ENCODE assay signal across 8 cellular contexts in genomic region chr9:111896942-111897830, GRCh38. TPM values are rescaled to one million over a fixed set of nuclear protein-coding genes. Genes with fewer than 3 reads are reported as not detected.
DNase-seq lines count a peak whose midpoint lies in the region; ATAC-seq and TF ChIP-seq lines count a peak whose summit lies in the region.

No MANE protein-coding gene starts in this region.

- no peaks in the 10 kb centered on the region for H3K27me3 Mint-ChIP-seq in activated naive CD4-positive, alpha-beta T cell treated with anti-CD3 and anti-CD28 coated beads for 36 hours (ENCODE audit: low read depth)

- no peaks in the 10 kb centered on the region for H3K4me1 ChIP-seq in NT2/D1 (ENCODE audit: insufficient read depth, insufficient read length)
- peaks cover 3% of the 10 kb centered on the region for H3K4me1 ChIP-seq in parathyroid adenoma

- peak overlapping the region; percentile 81 for H3K4me2 ChIP-seq in parathyroid adenoma (ENCODE audit: low read length)

- peak overlapping the region; percentile 75 for H2AFZ ChIP-seq in parathyroid adenoma

- peak overlapping the region; percentile 80 for H3K27ac ChIP-seq in parathyroid adenoma

- no peak overlapping the region for H3K27ac Mint-ChIP-seq in activated naive CD4-positive, alpha-beta T cell treated with anti-CD3 and anti-CD28 coated beads for 36 hours

- TF ChIP-seq CTCF in AG09319 (IDR thresholded peaks at IDR 0.05; ENCODE audit: low read depth, low read length) (peak; percentile 21), parathyroid adenoma (IDR thresholded peaks at IDR 0.05) (peak; percentile 7)

- H3K9ac ChIP-seq in NT2/D1 (ENCODE audit: insufficient read length, low read depth) (peak overlapping the region; percentile 93), parathyroid adenoma (peak overlapping the region; percentile 76)

- H3K9me3 Mint-ChIP-seq in activated naive CD4-positive, alpha-beta T cell treated with anti-CD3 and anti-CD28 coated beads for 36 hours, result no peaks in the 10 kb centered on the region

- H3K27me3 ChIP-seq in NT2/D1 (ENCODE audit: insufficient read depth, insufficient read length), result no peaks in the 10 kb centered on the region
- no peaks in the 10 kb centered on the region for H3K27me3 ChIP-seq in parathyroid adenoma (ENCODE audit: control insufficient read depth, insufficient read depth, low read length)

- no peaks in the 10 kb centered on the region for H3K36me3 Mint-ChIP-seq in activated naive CD4-positive, alpha-beta T cell treated with anti-CD3 and anti-CD28 coated beads for 36 hours (ENCODE audit: low read depth)

- CTCF ChIA-PET in activated naive CD4-positive, alpha-beta T cell treated with anti-CD3 and anti-CD28 coated beads for 36 hours (lab: Charles Lee), result interaction anchor here (0.6 to 2.4 kb wide), 5 partner anchors 19 to 1685 kb away, joined by 3 to 19 read pairs (median 3); no protein-coding TSS in a partner anchor

- H3K4me1 Mint-ChIP-seq in activated naive CD4-positive, alpha-beta T cell treated with anti-CD3 and anti-CD28 coated beads for 36 hours (ENCODE audit: low read depth), result peaks cover 12% of the 10 kb centered on the region

- H3K79me2 ChIP-seq in parathyroid adenoma, result peaks cover 8% of the 10 kb centered on the region

- no peak overlapping the region for H3K4me3 Mint-ChIP-seq in activated naive CD4-positive, alpha-beta T cell treated with anti-CD3 and anti-CD28 coated beads for 36 hours

- ATAC-seq in GM18520 (IDR thresholded peaks at IDR 0.05; ENCODE audit: unreplicated experiment) (peak; percentile 4), HG03025 (IDR thresholded peaks at IDR 0.05; ENCODE audit: low FRiP score, unreplicated experiment) (peak; percentile 40), Right ventricle myocardium superior (ENCODE audit: poor library complexity) (peak; percentile 72)

- H3K9me3 ChIP-seq in NT2/D1 (ENCODE audit: insufficient read depth, low read length) (no peaks in the 10 kb centered on the region), parathyroid adenoma (ENCODE audit: control insufficient read depth, low read length) (no peaks in the 10 kb centered on the region)

- H3K36me3 ChIP-seq in NT2/D1 (ENCODE audit: insufficient read depth, insufficient read length, low read length), result no peaks in the 10 kb centered on the region
- H3K36me3 ChIP-seq in parathyroid adenoma (ENCODE audit: control insufficient read depth, insufficient read depth, low read length), result no peaks in the 10 kb centered on the region

- DNase-seq in AG09319 (ENCODE audit: extremely low read depth, low read depth), result no peak
- no peak for DNase-seq in NT2/D1 (ENCODE audit: low read depth, low spot score)
- DNase-seq in activated naive CD4-positive, alpha-beta T cell treated with anti-CD3 and anti-CD28 coated beads for 36 hours, result peak; percentile 48
- peak; percentile 71 for DNase-seq in Right ventricle myocardium superior
- no peak for DNase-seq in NCI-H1436 (lab: John Stamatoyannopoulos, UW)

- H3K4me3 ChIP-seq in NT2/D1 (ENCODE audit: insufficient read length, low read depth) (peak overlapping the region; percentile 84), parathyroid adenoma (ENCODE audit: low read depth, low read length) (peak overlapping the region; percentile 79)

- intact Hi-C loops in activated naive CD4-positive, alpha-beta T cell treated with anti-CD3 and anti-CD28 coated beads for 36 hours (cut with micrococcal nuclease), result loop anchor here (1.0 to 10.0 kb wide), 11 partner anchors 29 to 858 kb away; partner anchors contain the start of genes DNAJC25, ECPAS, PTBP3 and SNX30
- intact Hi-C loops in Right ventricle myocardium superior (cut with DNase I), result loop anchor here (5.0 to 10.0 kb wide), 2 partner anchors 62 to 160 kb away; no protein-coding TSS in a partner anchor

RNA-seq across cellular contexts. Expression of gene UGCG, which starts 0.6 kb away (rescaled TPM):
- 10 to 100 TPM in 1 of 2 experiments, 1 to 10 TPM in 1; 8.8 to 10.5 TPM for total RNA-seq in activated naive CD4-positive, alpha-beta T cell treated with anti-CD3 and anti-CD28 coated beads for 36 hours
- total RNA-seq in Right ventricle myocardium superior, result 11.7 TPM

Comparison
In these comparisons a context has a peak if more than half of its experiments do, and no peak if none do; other contexts are left out.
1. DNase-seq: peak in activated naive CD4-positive, alpha-beta T cell treated with anti-CD3 and anti-CD28 coated beads for 36 hours (single experiment) and Right ventricle myocardium superior (single experiment); none in AG09319 (single experiment), NT2/D1 (single experiment) and NCI-H1436 (single experiment).
2. ATAC-seq: peak in every context shown above with its lines; median percentile 72 in Right ventricle myocardium superior; 40 in HG03025; 4 in GM18520.